Comparison of ENCODE assay signal across 8 cellular contexts in the genomic region with DNA sequence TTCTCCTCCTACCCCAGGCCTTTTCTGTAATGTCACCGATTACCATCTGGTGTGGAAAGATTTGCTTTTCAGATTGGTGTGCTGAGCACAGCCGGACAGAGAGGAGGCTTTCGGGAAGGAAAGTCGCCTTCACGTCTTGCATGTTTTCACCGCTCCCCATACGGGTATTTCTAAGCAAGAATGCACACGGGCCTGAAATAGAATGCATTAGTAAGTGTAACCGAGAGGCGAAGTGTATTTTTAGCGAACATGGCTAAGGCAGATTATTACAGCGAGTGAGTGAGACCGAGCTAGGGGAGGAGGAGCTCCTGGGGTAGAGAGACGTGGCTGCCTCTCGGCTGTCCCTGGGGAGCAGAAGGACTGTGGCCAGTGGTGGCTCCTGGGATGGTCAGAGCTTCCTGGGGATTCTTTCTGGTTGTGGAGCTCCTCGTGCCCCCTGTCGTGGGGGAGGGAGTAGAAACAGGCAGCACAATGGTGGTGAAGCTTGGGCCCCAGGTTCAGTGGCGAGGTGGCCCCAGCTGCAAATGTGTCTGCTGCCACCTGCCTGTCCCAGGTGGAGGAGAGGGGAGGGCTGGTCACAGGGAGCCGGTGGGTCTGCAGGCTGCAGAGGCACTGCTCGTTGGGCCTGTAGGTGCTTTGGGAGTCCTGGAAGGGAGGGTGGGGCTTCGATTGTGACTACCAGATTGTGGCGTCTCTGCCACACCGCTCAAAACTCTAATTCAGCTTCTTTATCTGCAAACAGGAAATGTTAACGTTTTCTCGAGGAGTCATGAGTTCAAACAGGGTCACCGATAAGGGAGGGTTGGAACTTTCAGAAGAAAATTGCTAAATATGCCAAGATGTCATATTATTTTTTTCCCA.
DNase-seq lines count a peak whose midpoint lies in the region; ATAC-seq, FAIRE-seq and TF ChIP-seq lines count a peak whose summit lies in the region.

No MANE protein-coding gene starts in this region.

- peaks cover 36% of the 10 kb centered on the region for H3K79me1 ChIP-seq in mesenchymal stem cell (replicated peaks; ENCODE audit: low read length, poor library complexity, severe bottlenecking)

- H2BK12ac ChIP-seq in mesenchymal stem cell (ENCODE audit: low read length in 2 of 2) = no peak overlapping the region

- no peaks in the 10 kb centered on the region for H3K27me3 Mint-ChIP-seq in activated naive CD4-positive, alpha-beta T cell treated with anti-CD3 and anti-CD28 coated beads, Interleukin-2, amount 10 ng/mL, durations not matched to agents 7 days and 5 days

- peak; percentile 42 for DNase-seq in GM12891 (ENCODE audit: insufficient read length, low spot score)
- peak; percentile 88 for DNase-seq in NCI-H146 treated with DMSO at 0.1 percent for 48 hours (lab: John Stamatoyannopoulos, UW; ENCODE audit: unreplicated experiment)
- DNase-seq in activated naive CD4-positive, alpha-beta T cell treated with anti-CD3 and anti-CD28 coated beads, Interleukin-2, amount 10 ng/mL, durations not matched to agents 7 days and 5 days = peak; percentile 46
- DNase-seq in mesenchymal stem cell = no peak
- DNase-seq in ecto neural progenitor cell (ENCODE audit: low spot score) = no peak
- DNase-seq in DMS79 (lab: John Stamatoyannopoulos, UW) = no peak

- H3K9ac ChIP-seq in mesenchymal stem cell (ENCODE audit: low read length) = no peak overlapping the region

- H3K14ac ChIP-seq in mesenchymal stem cell (ENCODE audit: low read length in 2 of 2) = no peak overlapping the region

- H2BK120ac ChIP-seq in mesenchymal stem cell (ENCODE audit: low read depth, low read length) = no peak overlapping the region

- H3K4me3 ChIP-seq in mesenchymal stem cell (ENCODE audit: insufficient read depth in 1 of 2, low read depth in 1 of 2, low read length in 2 of 2) = no peak overlapping the region

- 82% methylated on average over 22 of the region's 26 CpGs for WGBS in mesenchymal stem cell

- H3K36me3 ChIP-seq in mesenchymal stem cell (ENCODE audit: control insufficient read depth in 1 of 2, insufficient read depth in 2 of 2, low read depth in 1 of 2, low read length in 2 of 2) = peaks cover 0 to 4% of the 10 kb centered on the region in 2 experiments

- no peak overlapping the region for H3K4me2 ChIP-seq in mesenchymal stem cell (ENCODE audit: low read length, poor library complexity, severe bottlenecking)

- H3K27ac ChIP-seq in mesenchymal stem cell (ENCODE audit: low read length, poor library complexity, severe bottlenecking) = no peak overlapping the region

- H3K9me3 Mint-ChIP-seq in activated naive CD4-positive, alpha-beta T cell treated with anti-CD3 and anti-CD28 coated beads, Interleukin-2, amount 10 ng/mL, durations not matched to agents 7 days and 5 days = peaks cover 10% of the 10 kb centered on the region

- no peak overlapping the region for H2BK5ac ChIP-seq in mesenchymal stem cell (ENCODE audit: low read depth, low read length, poor library complexity, severe bottlenecking)

- H3K36me3 Mint-ChIP-seq in activated naive CD4-positive, alpha-beta T cell treated with anti-CD3 and anti-CD28 coated beads, Interleukin-2, amount 10 ng/mL, durations not matched to agents 7 days and 5 days = peaks cover 4% of the 10 kb centered on the region

- TF ChIP-seq POLR2A in GM12891 (IDR thresholded peaks at IDR 0.05; ENCODE audit: low read depth, low read length) = no peak

- no peak overlapping the region for H3K27ac Mint-ChIP-seq in activated naive CD4-positive, alpha-beta T cell treated with anti-CD3 and anti-CD28 coated beads, Interleukin-2, amount 10 ng/mL, durations not matched to agents 7 days and 5 days

- H3K18ac ChIP-seq in mesenchymal stem cell (ENCODE audit: low read depth in 1 of 2, low read length in 2 of 2) = no peak overlapping the region

- no peak overlapping the region for H2AFZ ChIP-seq in mesenchymal stem cell (ENCODE audit: low read depth, low read length)

- H4K8ac ChIP-seq in mesenchymal stem cell (ENCODE audit: low read length) = no peak overlapping the region

- H3K4me3 Mint-ChIP-seq in activated naive CD4-positive, alpha-beta T cell treated with anti-CD3 and anti-CD28 coated beads, Interleukin-2, amount 10 ng/mL, durations not matched to agents 7 days and 5 days = no peak overlapping the region

- no peaks in the 10 kb centered on the region for H3K9me3 ChIP-seq in mesenchymal stem cell (ENCODE audit: control insufficient read depth, low read length)

- H3K4me1 Mint-ChIP-seq in activated naive CD4-positive, alpha-beta T cell treated with anti-CD3 and anti-CD28 coated beads, Interleukin-2, amount 10 ng/mL, durations not matched to agents 7 days and 5 days = peaks cover 20% of the 10 kb centered on the region

- H4K91ac ChIP-seq in mesenchymal stem cell (ENCODE audit: low read length) = peak overlapping the region; percentile 19

- no peak overlapping the region for H2BK15ac ChIP-seq in mesenchymal stem cell (ENCODE audit: low read depth, poor library complexity, severe bottlenecking)

- H2AK5ac ChIP-seq in mesenchymal stem cell (ENCODE audit: low read length, severe bottlenecking) = no peak overlapping the region

- CTCF ChIA-PET in activated naive CD4-positive, alpha-beta T cell treated with anti-CD3 and anti-CD28 coated beads, Interleukin-2, amount 10 ng/mL, durations not matched to agents 7 days and 5 days (lab: Charles Lee) = interaction anchor here (0.6 to 1.0 kb wide), 6 partner anchors 9 to 242 kb away, joined by 3 to 4 read pairs (median 3); partner anchors contain the start of gene CAMK1D

- peak overlapping the region in 1 of 2 experiments; percentile 17 for H3K23ac ChIP-seq in mesenchymal stem cell (ENCODE audit: low read length in 2 of 2)

- no peak overlapping the region for H3K4ac ChIP-seq in mesenchymal stem cell (ENCODE audit: low read depth in 1 of 2, low read length in 2 of 2)

- no peaks in the 10 kb centered on the region for H3K27me3 ChIP-seq in mesenchymal stem cell (ENCODE audit: control insufficient read depth in 1 of 2, insufficient read depth in 1 of 2, low read length in 2 of 2)

- FAIRE-seq in GM12891 (lab: Jason Lieb, UNC) = peak; percentile 88

- peak; percentile 59 for ATAC-seq in GM21737 (IDR thresholded peaks at IDR 0.05; ENCODE audit: unreplicated experiment)
- no peak for ATAC-seq in HG03139 (IDR thresholded peaks at IDR 0.05; ENCODE audit: unreplicated experiment)

- peaks cover 20% of the 10 kb centered on the region for H3K4me1 ChIP-seq in mesenchymal stem cell (ENCODE audit: control insufficient read depth, insufficient read depth, low read depth, low read length)

TF ChIP-seq in GM12891, 5 proteins besides CTCF, POLR2A, EP300 and RAD21:
- TF ChIP-seq POLR2AphosphoS5 (IDR thresholded peaks at IDR 0.05; ENCODE audit: low read depth, low read length) = 0 out of 2 replicates have a peak, but pooled peaks have one; percentile 39
- no peak for TF ChIP-seq PAX5 (IDR thresholded peaks at IDR 0.05; ENCODE audit: insufficient read depth, low read length, severe bottlenecking)
- no peak for TF ChIP-seq SPI1 (IDR thresholded peaks at IDR 0.05; ENCODE audit: low read depth, low read length)
- peak; percentile 65; the same call in 1 of the 2 replicates for TF ChIP-seq POU2F2 (IDR thresholded peaks at IDR 0.05; ENCODE audit: low read depth, low read length)
- no peak; the same call in 1 of the 2 replicates for TF ChIP-seq TAF1 (IDR thresholded peaks at IDR 0.05; ENCODE audit: low read depth, low read length)

Comparison
In these comparisons a context has a peak if more than half of its experiments do, and no peak if none do; other contexts are left out.
1. DNase-seq: peak in GM12891 (single experiment), NCI-H146 treated with DMSO at 0.1 percent for 48 hours (single experiment) and activated naive CD4-positive, alpha-beta T cell treated with anti-CD3 and anti-CD28 coated beads, Interleukin-2, amount 10 ng/mL, durations not matched to agents 7 days and 5 days (single experiment); none in mesenchymal stem cell (single experiment), ecto neural progenitor cell (single experiment) and DMS79 (single experiment).